ENCODE assay signal across 24 cellular contexts in the genomic region with DNA sequence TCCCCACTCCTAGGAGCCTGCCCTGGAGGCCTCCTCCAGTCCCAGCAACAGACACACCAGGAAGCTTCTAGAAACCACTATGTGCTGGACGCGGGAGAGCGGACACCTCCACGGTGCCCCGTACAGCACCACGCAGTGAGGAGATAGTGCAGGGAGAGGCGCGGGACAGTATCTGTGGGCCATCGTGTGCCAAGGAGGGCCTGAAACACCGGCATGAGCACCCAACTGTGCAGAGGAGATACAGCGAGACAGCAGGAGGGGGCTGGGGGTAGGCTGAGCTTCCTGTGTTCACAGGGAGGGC. TPM values are rescaled to one million over a fixed set of nuclear protein-coding genes. Genes with fewer than 3 reads are reported as not detected.
A peak's percentile ranks its signal among the peaks of the same experiment; 100 is the strongest.
DNase-seq lines count a peak whose midpoint lies in the region; ATAC-seq, FAIRE-seq and TF ChIP-seq lines count a peak whose summit lies in the region.
"Had no signal": no experiment of that assay in that cellular context is flagged by ENCODE, and none has a peak within 500 bp of the region (broad histone marks: within the 10 kb centered on the region; RNA-seq: fewer than 3 reads in every experiment).

No MANE protein-coding gene starts in this region.

- POLR2A ChIA-PET in GM12878 (lab: Charles Lee), result interaction anchor here (0.6 kb wide), 1 partner anchor 729 kb away, joined by 4 read pairs; no protein-coding TSS in a partner anchor

- H3K27me3 Mint-ChIP-seq in activated T-cell treated with anti-CD3 and anti-CD28 coated beads, Interleukin-2, amount 50 U/mL, for 24 hours, result no peaks in the 10 kb centered on the region
- no peaks in the 10 kb centered on the region for H3K27me3 Mint-ChIP-seq in Calu3 (ENCODE audit: unreplicated experiment)
- H3K27me3 Mint-ChIP-seq: CD4-positive, CD25-positive, alpha-beta regulatory T cell had no signal

- no peaks in the 10 kb centered on the region for H3K9me3 Mint-ChIP-seq in activated T-cell treated with anti-CD3 and anti-CD28 coated beads, Interleukin-2, amount 50 U/mL, for 24 hours
- no peaks in the 10 kb centered on the region for H3K9me3 Mint-ChIP-seq in Calu3 (ENCODE audit: low read depth, unreplicated experiment)

- in situ Hi-C loops in GM12878 (cut with MboI), result no loop called here

- H3K36me3 ChIP-seq in GM12878 (ENCODE audit: control insufficient read depth in 2 of 2, insufficient read depth in 2 of 2, low read length in 1 of 2) (peaks cover 19 to 35% of the 10 kb centered on the region in 2 experiments), neuronal stem cell (replicated peaks in 1 of 2; ENCODE audit: control insufficient read depth in 2 of 2, insufficient read depth in 2 of 2, low read length in 2 of 2) (peaks cover 62 to 91% of the 10 kb centered on the region in 2 donors)

- H3K27ac Mint-ChIP-seq in activated T-cell treated with anti-CD3 and anti-CD28 coated beads, Interleukin-2, amount 50 U/mL, for 24 hours, result peak overlapping the region; percentile 45
- peak overlapping the region; percentile 63 for H3K27ac Mint-ChIP-seq in Calu3 (ENCODE audit: unreplicated experiment)
- H3K27ac Mint-ChIP-seq: CD4-positive, CD25-positive, alpha-beta regulatory T cell had no signal

- peaks cover 24% of the 10 kb centered on the region for H3K79me1 ChIP-seq in neuronal stem cell (ENCODE audit: low read depth, low read length)

- no peak overlapping the region for H2BK5ac ChIP-seq in neuronal stem cell (ENCODE audit: low read length)

- CTCF ChIA-PET in Calu3 (lab: Charles Lee), result no interaction called here
- CTCF ChIA-PET in GM12878 (lab: Yijun Ruan, JAX), result no interaction called here

- no peaks in the 10 kb centered on the region for H3K4me1 Mint-ChIP-seq in activated T-cell treated with anti-CD3 and anti-CD28 coated beads, Interleukin-2, amount 50 U/mL, for 24 hours (ENCODE audit: low read depth)
- no peaks in the 10 kb centered on the region for H3K4me1 Mint-ChIP-seq in Calu3 (ENCODE audit: low read depth, unreplicated experiment)

- H3K9me3 ChIP-seq in GM12878 (replicated peaks; ENCODE audit: control insufficient read depth, insufficient read depth, low read length) (no peaks in the 10 kb centered on the region), neuronal stem cell (replicated peaks in 1 of 2; ENCODE audit: control insufficient read depth in 2 of 2, insufficient read depth in 1 of 2, low read depth in 1 of 2, low read length in 2 of 2) (no peaks in the 10 kb centered on the region)
- H3K9me3 ChIP-seq: HAP-1, SK-N-SH had no signal

- H2BK120ac ChIP-seq in neuronal stem cell (ENCODE audit: low read depth, low read length), result no peak overlapping the region

- WGBS in GM12878 (ENCODE audit: insufficient coverage, insufficient replicate concordance, low lambda C conversion rate, missing lambda C conversion rate), result 89% methylated on average over 11 of the region's 11 CpGs
- WGBS in neuronal stem cell (ENCODE audit: extremely low coverage in 2 of 2, insufficient read length in 2 of 2, insufficient replicate concordance in 1 of 2), 2 donors, result no CpG with 5 or more reads among the region's 11 CpGs

- no peak overlapping the region for H3K4me3 Mint-ChIP-seq in activated T-cell treated with anti-CD3 and anti-CD28 coated beads, Interleukin-2, amount 50 U/mL, for 24 hours
- H3K4me3 Mint-ChIP-seq in Calu3 (ENCODE audit: low read depth, unreplicated experiment), result no peak overlapping the region

- RAD21 ChIA-PET in GM12878 (lab: Charles Lee; ENCODE audit: unreplicated experiment), result interaction anchor here (0.5 kb wide), 1 partner anchor 214 kb away, joined by 3 read pairs; no protein-coding TSS in a partner anchor

- peaks cover 89% of the 10 kb centered on the region for H3K36me3 Mint-ChIP-seq in activated T-cell treated with anti-CD3 and anti-CD28 coated beads, Interleukin-2, amount 50 U/mL, for 24 hours (ENCODE audit: low read depth)
- peaks cover 75% of the 10 kb centered on the region for H3K36me3 Mint-ChIP-seq in Calu3 (ENCODE audit: insufficient read depth, unreplicated experiment)

- H3K27ac ChIP-seq in GM12878 (ENCODE audit: control insufficient read depth, insufficient read depth) (no peak overlapping the region), neuronal stem cell (replicated peaks; ENCODE audit: low read length) (no peak overlapping the region)
- H3K27ac ChIP-seq: 22Rv1 had no signal

- SMC1A ChIA-PET in GM12878 (lab: Charles Lee; ENCODE audit: uncharacterized antibody, unreplicated experiment), result no interaction called here

- TF ChIP-seq RAD21 in GM12878 (IDR thresholded peaks at IDR 0.05; ENCODE audit: insufficient read depth, low read depth, low read length), result no peak

- H3K27me3 ChIP-seq in GM12878 (replicated peaks in 1 of 2; ENCODE audit: control insufficient read depth in 2 of 2, insufficient read depth in 2 of 2, low read length in 1 of 2) (no peaks in the 10 kb centered on the region), neuronal stem cell (ENCODE audit: control insufficient read depth in 3 of 3, insufficient read depth in 3 of 3, low read depth in 1 of 3, low read length in 3 of 3) (no peaks in the 10 kb centered on the region)

- H2AK5ac ChIP-seq in neuronal stem cell (ENCODE audit: low read depth, low read length), result no peak overlapping the region

- no peak for DNase-seq in activated T-cell treated with anti-CD3 and anti-CD28 coated beads, Interleukin-2, amount 50 U/mL, for 24 hours
- no peak for DNase-seq in activated T-cell treated with anti-CD3 and anti-CD28 coated beads, Interleukin-2, amount 50 U/mL, for 1 hour
- DNase-seq in Calu3 (no peak), GM12878 (ENCODE audit: low read depth, low spot score) (no peak), neuronal stem cell (ENCODE audit: low spot score) (no peak)
- DNase-seq: AML-193; CD4-positive, CD25-positive, alpha-beta regulatory T cell; COR-L47; GF-D8; KG1; NCI-H1105 treated with DMSO at 0.1 percent for 48 hours; NCI-H1694; NCI-H2081 treated with DMSO at 0.1 percent for 48 hours; NCI-H510A; NCI-H748 treated with DMSO at 0.1 percent for 48 hours; NK-92 treated with Interleukin-12 subunit alpha and Interleukin-12 subunit beta, amount 100 ng/mL, for 24 hours; SHP77 treated with DMSO at 0.1 percent for 48 hours; SK-N-SH had no signal

- TF ChIP-seq CTCF in Calu3 (IDR thresholded peaks at IDR 0.05; ENCODE audit: unreplicated experiment), result no peak
- no peak for TF ChIP-seq CTCF in GM12878 (IDR thresholded peaks at IDR 0.05 in 2 of 3, conservative IDR thresholded peaks at IDR 0.05 in 1 of 3; ENCODE audit: control insufficient read depth in 2 of 3, extremely low read depth in 1 of 3, insufficient read depth in 1 of 3, low read depth in 3 of 3, low read length in 3 of 3)

- TF ChIP-seq EP300 in GM12878 (IDR thresholded peaks at IDR 0.05; ENCODE audit: borderline replicate concordance in 1 of 2, control insufficient read depth in 1 of 2, low read depth in 2 of 2, low read length in 2 of 2), result no peak

- ATAC-seq in GM12878 (no peak), HG03571 (IDR thresholded peaks at IDR 0.05; ENCODE audit: unreplicated experiment) (no peak), GM18517 (IDR thresholded peaks at IDR 0.05; ENCODE audit: unreplicated experiment) (no peak), GM21515 (IDR thresholded peaks at IDR 0.05; ENCODE audit: unreplicated experiment) (no peak)

- H4K91ac ChIP-seq in neuronal stem cell (ENCODE audit: low read depth, low read length, poor library complexity), result no peak overlapping the region

- H3K4me2 ChIP-seq in GM12878 (ENCODE audit: control insufficient read depth, insufficient read depth), result no peak overlapping the region
- H3K4me2 ChIP-seq in neuronal stem cell (ENCODE audit: insufficient read depth, low read length, poor library complexity, severe bottlenecking), result no peak overlapping the region
- H3K4me2 ChIP-seq: SK-N-SH had no signal

- H3K4ac ChIP-seq in neuronal stem cell (ENCODE audit: low read length), result no peak overlapping the region

- H2AFZ ChIP-seq in GM12878 (ENCODE audit: control insufficient read depth, low read depth, low read length) (no peak overlapping the region), neuronal stem cell (ENCODE audit: low read length) (no peak overlapping the region)

- H3K14ac ChIP-seq in neuronal stem cell (ENCODE audit: low read length), result no peak overlapping the region

- no peaks in the 10 kb centered on the region for H3K79me2 ChIP-seq in GM12878 (ENCODE audit: control insufficient read depth, insufficient read depth, low read length)

- no peak overlapping the region for H3K9ac ChIP-seq in GM12878 (ENCODE audit: control insufficient read depth, insufficient read depth, low read length)
- no peak overlapping the region for H3K9ac ChIP-seq in neuronal stem cell (ENCODE audit: low read depth, low read length, poor library complexity)
- H3K9ac ChIP-seq: SK-N-SH had no signal

- TF ChIP-seq POLR2A in GM12878 (IDR thresholded peaks at IDR 0.05; ENCODE audit: low read depth, low read length), result peak; percentile 18; the same call in 1 of the 2 replicates

- no peak overlapping the region for H2BK12ac ChIP-seq in neuronal stem cell (ENCODE audit: low read length)

- BruUV-seq in Calu3 (replicated peaks; lab: Mats Ljungman, UMichigan) (no TSS peak), GM12878 (replicated peaks; lab: Mats Ljungman, UMichigan) (no TSS peak)

- H4K8ac ChIP-seq in neuronal stem cell (ENCODE audit: low read depth, low read length), result no peak overlapping the region

- no peak overlapping the region for H3K4me3 ChIP-seq in GM12878
- H3K4me3 ChIP-seq in neuronal stem cell (ENCODE audit: low read length in 2 of 2), result peak overlapping the region in 1 of 2 donors; percentile 32
- H3K4me3 ChIP-seq: HAP-1 had no signal

- no peak overlapping the region for H3K18ac ChIP-seq in neuronal stem cell (ENCODE audit: low read length)

- H3K4me1 ChIP-seq in GM12878 (ENCODE audit: control insufficient read depth, insufficient read depth, low read length) (no peaks in the 10 kb centered on the region), neuronal stem cell (ENCODE audit: control insufficient read depth in 2 of 2, insufficient read depth in 1 of 2, low read depth in 1 of 2, low read length in 2 of 2) (no peaks in the 10 kb centered on the region)
- H3K4me1 ChIP-seq: HAP-1 had no signal

- no peak overlapping the region for H2BK15ac ChIP-seq in neuronal stem cell (ENCODE audit: low read length)

- intact Hi-C loops in Calu3 (cut with micrococcal nuclease; ENCODE audit: unreplicated experiment) (no loop called here), GM12878 (cut with micrococcal nuclease; ENCODE audit: unreplicated experiment) (no loop called here)

- H4K20me1 ChIP-seq in GM12878 (ENCODE audit: control insufficient read depth, insufficient read depth), result no peaks in the 10 kb centered on the region

- FAIRE-seq in GM12878 (lab: Jason Lieb, UNC), result no peak
- FAIRE-seq: RCC 7860 had no signal

- H3K23ac ChIP-seq in neuronal stem cell (ENCODE audit: low read depth, low read length, poor library complexity), result peak overlapping the region; percentile 44

RNA-seq across cellular contexts. Expression of gene ZNF778, which starts 57.7 kb away (rescaled TPM):
- 15.3 and 16.6 TPM in 2 replicates for total RNA-seq in Calu3 (2022)
- total RNA-seq in GM12878 (2013; cell fraction: nucleolus; rRNA removed), result 15.8 and 17.3 TPM in 2 replicates
- total RNA-seq in GM12878 (2014; rRNA removed), result 3.3 and 6.5 TPM in 2 replicates
- total RNA-seq in GM12878 (2014; rRNA removed; fragmentation: Illumina TruSeq; extraction: Trizol), result 3.5 and 3.6 TPM in 2 replicates
- total RNA-seq in GM12878 (2021), result 6.4 and 9.7 TPM in 2 replicates
- polyA plus RNA-seq in GM12878 (2011; ENCODE audit: low read depth), result 2.2 TPM
- 3.8 and 4.4 TPM in 2 replicates for polyA plus RNA-seq in GM12878 (2011; rRNA removed)
- polyA plus RNA-seq in GM12878 (2011; cell fraction: cytosol; rRNA removed), result 2.8 and 3.8 TPM in 2 replicates
- polyA plus RNA-seq in GM12878 (2011; cell fraction: nucleus; rRNA removed), result 6.7 and 8.5 TPM in 2 replicates
- polyA plus RNA-seq in GM12878 (2012), result 2.4 and 5.4 TPM in 2 replicates
- 4.3 and 4.6 TPM in 2 replicates for polyA plus RNA-seq in GM12878 (2014; fragmentation: Illumina TruSeq; extraction: Trizol)
- under 1 TPM; 0.20 to 0.40 TPM for polyA plus RNA-seq in GM12878 (2014; fragmentation: Nextera tagmentation; extraction: Ambion mirVana)
- polyA plus RNA-seq in GM12878 (2014; rRNA removed), result 4.2 and 5.9 TPM in 2 replicates
- polyA plus RNA-seq in GM12878 (2016; fragmentation: Nextera tagmentation; extraction: Ambion mirVana), result 1 to 10 TPM; 2.3 to 3.8 TPM
- polyA minus RNA-seq in GM12878 (2011; rRNA and poly(A)+ RNA removed), result 6.1 and 8.8 TPM in 2 replicates
- 1.3 and 3.7 TPM in 2 replicates for polyA minus RNA-seq in GM12878 (2011; cell fraction: cytosol; rRNA and poly(A)+ RNA removed)
- 5.7 and 8.7 TPM in 2 replicates for polyA minus RNA-seq in GM12878 (2011; cell fraction: nucleus; rRNA and poly(A)+ RNA removed)
- polyA plus RNA-seq in neuronal stem cell (2013, experiment 1 of 2), result 7.7 TPM
- polyA plus RNA-seq in neuronal stem cell (2013, experiment 2 of 2), result 8.7 TPM
